ENCODE assay signal across 18 cellular contexts in genomic region chr11:13378316-13378715, GRCh38.
DNase-seq lines count a peak whose midpoint lies in the region; ATAC-seq and TF ChIP-seq lines count a peak whose summit lies in the region.
"Had no signal": no experiment of that assay in that cellular context is flagged by ENCODE, and none has a peak within 500 bp of the region (broad histone marks: within the 10 kb centered on the region; RNA-seq: fewer than 3 reads in every experiment).

No MANE protein-coding gene starts in this region.

- H3K9me3 ChIP-seq in CD4-positive, CD25-positive, alpha-beta regulatory T cell (ENCODE audit: control insufficient read depth in 2 of 2, low read length in 2 of 2): no peaks in the 10 kb centered on the region
- H3K9me3 ChIP-seq in T-helper 17 cell (ENCODE audit: control insufficient read depth, low read length, poor library complexity, severe bottlenecking): no peaks in the 10 kb centered on the region
- H3K9me3 ChIP-seq: A549, Caco-2 had no signal

- no peak for ATAC-seq in CD4-positive, CD25-positive, alpha-beta regulatory T cell (ENCODE audit: low read depth in 2 of 2)
- ATAC-seq in T-helper 17 cell: no peak
- ATAC-seq in GM19324 (IDR thresholded peaks at IDR 0.05; ENCODE audit: low FRiP score, unreplicated experiment): no peak
- ATAC-seq in GM21423 (IDR thresholded peaks at IDR 0.05; ENCODE audit: unreplicated experiment): no peak
- no peak for ATAC-seq in HG02981 (IDR thresholded peaks at IDR 0.05; ENCODE audit: unreplicated experiment)
- ATAC-seq: A549, GM12878 had no signal

- H3K27me3 Mint-ChIP-seq in CD4-positive, CD25-positive, alpha-beta regulatory T cell: no peaks in the 10 kb centered on the region
- H3K27me3 Mint-ChIP-seq in T-helper 17 cell: no peaks in the 10 kb centered on the region

- no peaks in the 10 kb centered on the region for H3K27me3 ChIP-seq in CD4-positive, CD25-positive, alpha-beta regulatory T cell (ENCODE audit: control insufficient read depth, insufficient read depth, low read length)

- no peaks in the 10 kb centered on the region for H3K4me1 ChIP-seq in CD4-positive, CD25-positive, alpha-beta regulatory T cell (ENCODE audit: control insufficient read depth, insufficient read depth, low read length, poor library complexity, severe bottlenecking)
- H3K4me1 ChIP-seq: A549, Caco-2 had no signal

- no peak overlapping the region for H3K27ac ChIP-seq in CD4-positive, CD25-positive, alpha-beta regulatory T cell (ENCODE audit: insufficient read depth, low read length, poor library complexity, severe bottlenecking)
- H3K27ac ChIP-seq: 22Rv1, A549, C4-2B, HL-60 had no signal

- peaks cover 98% of the 10 kb centered on the region for H3K36me3 ChIP-seq in CD4-positive, CD25-positive, alpha-beta regulatory T cell (ENCODE audit: control insufficient read depth, insufficient read depth, low read length)

- no peaks in the 10 kb centered on the region for H3K9me3 Mint-ChIP-seq in CD4-positive, CD25-positive, alpha-beta regulatory T cell
- H3K9me3 Mint-ChIP-seq: GM23338 had no signal

- no peak overlapping the region for H3K4me3 Mint-ChIP-seq in CD4-positive, CD25-positive, alpha-beta regulatory T cell
- H3K4me3 Mint-ChIP-seq in T-helper 17 cell: no peak overlapping the region
- H3K4me3 Mint-ChIP-seq: GM23338 had no signal

- peaks cover 46% of the 10 kb centered on the region for H3K36me3 Mint-ChIP-seq in CD4-positive, CD25-positive, alpha-beta regulatory T cell
- H3K36me3 Mint-ChIP-seq in T-helper 17 cell (ENCODE audit: low read depth): peaks cover 15% of the 10 kb centered on the region

- DNase-seq in CD4-positive, CD25-positive, alpha-beta regulatory T cell: no peak
- peak; percentile 25 for DNase-seq in EL
- DNase-seq in T-helper 17 cell: no peak
- peak; percentile 13 for DNase-seq in fibroblast of villous mesenchyme (ENCODE audit: low read depth)
- DNase-seq in cortex of kidney (lab: John Stamatoyannopoulos, UW): no peak
- DNase-seq: AML-193, Caco-2, DMS79, HCEC 1CT had no signal

- TF ChIP-seq CTCF in fibroblast of villous mesenchyme (IDR thresholded peaks at IDR 0.05; ENCODE audit: insufficient read depth, low read depth, low read length): no peak

- H3K4me3 ChIP-seq in CD4-positive, CD25-positive, alpha-beta regulatory T cell (ENCODE audit: low read depth, low read length): no peak overlapping the region
- no peak overlapping the region for H3K4me3 ChIP-seq in fibroblast of villous mesenchyme (ENCODE audit: low read depth, low read length)
- H3K4me3 ChIP-seq: A549, GM12878, GM23338 had no signal

- H3K27ac Mint-ChIP-seq in CD4-positive, CD25-positive, alpha-beta regulatory T cell: peak overlapping the region in 2 of 3 donors; percentile 6 to 30
- H3K27ac Mint-ChIP-seq in T-helper 17 cell: peak overlapping the region; percentile 34
- H3K27ac Mint-ChIP-seq: GM23338 had no signal

- H3K4me1 Mint-ChIP-seq in CD4-positive, CD25-positive, alpha-beta regulatory T cell: peaks cover 0 to 7% (median 4%) of the 10 kb centered on the region in 4 donors
- H3K4me1 Mint-ChIP-seq in T-helper 17 cell: peaks cover 15% of the 10 kb centered on the region

Comparison
In these comparisons a context has a peak if more than half of its experiments do, and no peak if none do; other contexts are left out.
1. DNase-seq: peak in EL (single experiment) and fibroblast of villous mesenchyme (single experiment); none in CD4-positive, CD25-positive, alpha-beta regulatory T cell (0 of 3), T-helper 17 cell (0 of 3) and cortex of kidney (single experiment).